30 cellular contexts compared by ENCODE assay signal in genomic region chr4:115396034-115396433, GRCh38.
"Had no signal": no experiment of that assay in that cellular context is flagged by ENCODE, and none has a peak within 500 bp of the region (broad histone marks: within the 10 kb centered on the region; RNA-seq: fewer than 3 reads in every experiment).

No MANE protein-coding gene starts in this region.

- H3K4me3 Mint-ChIP-seq: activated CD8-positive, alpha-beta T cell treated with anti-CD3 and anti-CD28 coated beads for 36 hours; activated naive CD8-positive, alpha-beta T cell treated with anti-CD3 and anti-CD28 coated beads for 36 hours; activated T-cell treated with anti-CD3 and anti-CD28 coated beads, Interleukin-2, amount 50 U/mL, for 72 hours; activated T-helper 17 cell treated with anti-CD3 and anti-CD28 coated beads, Interleukin-2, amount 50 U/mL, for 72 hours had no signal

- H3K27me3 Mint-ChIP-seq: activated CD8-positive, alpha-beta T cell treated with anti-CD3 and anti-CD28 coated beads for 36 hours; activated naive CD8-positive, alpha-beta T cell treated with anti-CD3 and anti-CD28 coated beads for 36 hours; activated T-helper 17 cell treated with anti-CD3 and anti-CD28 coated beads, Interleukin-2, amount 50 U/mL, for 72 hours had no signal

- H3K27ac Mint-ChIP-seq: activated CD8-positive, alpha-beta T cell treated with anti-CD3 and anti-CD28 coated beads for 36 hours; activated naive CD8-positive, alpha-beta T cell treated with anti-CD3 and anti-CD28 coated beads for 36 hours; activated T-cell treated with anti-CD3 and anti-CD28 coated beads, Interleukin-2, amount 50 U/mL, for 72 hours; activated T-helper 17 cell treated with anti-CD3 and anti-CD28 coated beads, Interleukin-2, amount 50 U/mL, for 72 hours had no signal

- DNase-seq: activated CD4-positive, alpha-beta T cell treated with anti-CD3 and anti-CD28 coated beads for 1 hour; activated CD4-positive, alpha-beta T cell treated with anti-CD3 and anti-CD28 coated beads for 48 hours; activated CD4-positive, CD25-positive, alpha-beta regulatory T cell; activated CD8-positive, alpha-beta T cell treated with anti-CD3 and anti-CD28 coated beads for 36 hours; activated effector memory CD4-positive, alpha-beta T cell treated with anti-CD3 and anti-CD28 coated beads, Interleukin-2, amount 50 U/mL, for 16 hours; activated naive CD4-positive, alpha-beta T cell; activated naive CD4-positive, alpha-beta T cell treated with anti-CD3 and anti-CD28 coated beads, Interleukin-2, amount 50 U/mL, for 16 hours; activated naive CD8-positive, alpha-beta T cell treated with anti-CD3 and anti-CD28 coated beads for 36 hours; activated T-cell treated with anti-CD3 and anti-CD28 coated beads, Interleukin-2, amount 50 U/mL, for 1 hour; activated T-cell treated with anti-CD3 and anti-CD28 coated beads, Interleukin-2, amount 50 U/mL, for 72 hours; amniotic stem cell; aorta; brain microvascular endothelial cell; central memory CD4-positive, alpha-beta T cell; NCI-H1105; NCI-H1417 treated with DMSO at 0.1 percent for 48 hours; NCI-H187 treated with DMSO at 0.1 percent for 48 hours; NCI-H2081; NCI-H226; NCI-H446 treated with DMSO at 0.1 percent for 48 hours; NCI-H524 treated with DMSO at 0.1 percent for 48 hours; NK-92 treated with Interleukin-12 subunit alpha and Interleukin-12 subunit beta, amount 100 ng/mL, for 24 hours; PC-9; SJCRH30; T1000 had no signal

- ATAC-seq: activated CD8-positive, alpha-beta T cell treated with anti-CD3 and anti-CD28 coated beads for 36 hours; activated T-cell treated with anti-CD3 and anti-CD28 coated beads, Interleukin-2, amount 50 U/mL, for 72 hours; activated T-helper 17 cell treated with anti-CD3 and anti-CD28 coated beads, Interleukin-2, amount 50 U/mL, for 72 hours; K562; Right ventricle myocardium inferior had no signal

- H3K9me3 Mint-ChIP-seq: activated T-helper 17 cell treated with anti-CD3 and anti-CD28 coated beads, Interleukin-2, amount 50 U/mL, for 72 hours had no signal

- H3K36me3 Mint-ChIP-seq: activated naive CD8-positive, alpha-beta T cell treated with anti-CD3 and anti-CD28 coated beads for 36 hours had no signal

- H3K4me1 Mint-ChIP-seq: activated naive CD8-positive, alpha-beta T cell treated with anti-CD3 and anti-CD28 coated beads for 36 hours; activated T-helper 17 cell treated with anti-CD3 and anti-CD28 coated beads, Interleukin-2, amount 50 U/mL, for 72 hours had no signal

- H3K27ac ChIP-seq: brain microvascular endothelial cell, PC-9, RWPE1, SJCRH30, SK-N-MC had no signal

- H3K27me3 ChIP-seq: brain microvascular endothelial cell, SJCRH30 had no signal

- H3K4me3 ChIP-seq: K562, PC-9, SJCRH30, SK-N-MC had no signal
